ENCODE assay signal across 28 cellular contexts in the genomic region with DNA sequence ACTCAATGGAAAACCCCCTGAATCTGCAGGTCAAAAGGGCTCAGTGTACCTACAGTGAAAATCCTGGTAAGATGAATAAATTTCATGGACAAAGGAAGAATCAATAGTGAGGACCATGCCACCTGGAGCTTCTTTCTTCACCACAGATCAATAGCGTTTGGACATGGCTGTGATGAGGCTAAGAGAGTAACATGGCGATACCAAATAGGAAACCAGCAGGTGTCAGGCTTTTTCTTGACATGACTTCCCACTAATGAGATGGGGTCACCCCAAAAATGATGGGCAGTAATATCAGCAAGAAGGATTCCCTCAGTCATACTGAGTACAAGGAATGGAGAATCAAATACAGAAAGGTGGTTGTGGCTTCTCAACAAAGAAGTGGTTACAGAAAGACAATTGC.
"Had no signal": no experiment of that assay in that cellular context is flagged by ENCODE, and none has a peak within 500 bp of the region (broad histone marks: within the 10 kb centered on the region; RNA-seq: fewer than 3 reads in every experiment).

No MANE protein-coding gene starts in this region.

- ATAC-seq: activated CD8-positive, alpha-beta T cell treated with anti-CD3 and anti-CD28 coated beads for 36 hours; activated T-cell treated with anti-CD3 and anti-CD28 coated beads, Interleukin-2, amount 50 U/mL, for 72 hours; activated T-helper 17 cell treated with anti-CD3 and anti-CD28 coated beads, Interleukin-2, amount 50 U/mL, for 72 hours had no signal

- H3K27ac ChIP-seq: brain microvascular endothelial cell, SJCRH30, SK-N-MC, WERI-Rb-1 had no signal

- H3K9me3 Mint-ChIP-seq: activated CD4-positive, alpha-beta T cell treated with anti-CD3 and anti-CD28 coated beads, Interleukin-2, amount 10 ng/mL, durations not matched to agents 24 days and 14 days; activated CD8-positive, alpha-beta T cell treated with anti-CD3 and anti-CD28 coated beads for 36 hours; activated T-helper 17 cell treated with anti-CD3 and anti-CD28 coated beads, Interleukin-2, amount 50 U/mL, for 72 hours had no signal

- DNase-seq: activated CD4-positive, alpha-beta T cell treated with anti-CD3 and anti-CD28 coated beads, Interleukin-2, amount 10 ng/mL, durations not matched to agents 24 days and 14 days; activated CD4-positive, alpha-beta T cell treated with anti-CD3 and anti-CD28 coated beads, Interleukin-2, amount 50 U/mL, for 4 hours; activated CD8-positive, alpha-beta T cell treated with anti-CD3 and anti-CD28 coated beads for 36 hours; activated effector memory CD4-positive, alpha-beta T cell treated with anti-CD3 and anti-CD28 coated beads, Interleukin-2, amount 50 U/mL, for 16 hours; activated naive CD4-positive, alpha-beta T cell; activated naive CD4-positive, alpha-beta T cell treated with anti-CD3 and anti-CD28 coated beads, Interleukin-2, amount 50 U/mL, for 16 hours; activated naive CD8-positive, alpha-beta T cell treated with anti-CD3 and anti-CD28 coated beads for 36 hours; activated T-cell treated with anti-CD3 and anti-CD28 coated beads, Interleukin-2, amount 50 U/mL, for 1 hour; activated T-cell treated with anti-CD3 and anti-CD28 coated beads, Interleukin-2, amount 50 U/mL, for 72 hours; amniotic stem cell; aorta; brain microvascular endothelial cell; central memory CD4-positive, alpha-beta T cell; Karpas-422; NCI-H1105; NCI-H1417 treated with DMSO at 0.1 percent for 48 hours; NCI-H1694 treated with DMSO at 0.1 percent for 48 hours; NCI-H2029; NCI-H345; NCI-H524 treated with DMSO at 0.1 percent for 48 hours; NK-92 treated with Interleukin-12 subunit alpha and Interleukin-12 subunit beta, amount 100 ng/mL, for 24 hours; OCI-M1; SHP77; SJCRH30; T1000; WERI-Rb-1 had no signal

- H3K36me3 Mint-ChIP-seq: activated naive CD8-positive, alpha-beta T cell treated with anti-CD3 and anti-CD28 coated beads for 36 hours had no signal

- H3K4me3 ChIP-seq: SJCRH30, SK-N-MC had no signal

- H3K4me1 Mint-ChIP-seq: activated CD4-positive, alpha-beta T cell treated with anti-CD3 and anti-CD28 coated beads, Interleukin-2, amount 10 ng/mL, durations not matched to agents 24 days and 14 days; activated naive CD8-positive, alpha-beta T cell treated with anti-CD3 and anti-CD28 coated beads for 36 hours; activated T-helper 17 cell treated with anti-CD3 and anti-CD28 coated beads, Interleukin-2, amount 50 U/mL, for 72 hours had no signal

- H3K27me3 Mint-ChIP-seq: activated CD4-positive, alpha-beta T cell treated with anti-CD3 and anti-CD28 coated beads, Interleukin-2, amount 10 ng/mL, durations not matched to agents 24 days and 14 days; activated CD8-positive, alpha-beta T cell treated with anti-CD3 and anti-CD28 coated beads for 36 hours; activated naive CD8-positive, alpha-beta T cell treated with anti-CD3 and anti-CD28 coated beads for 36 hours; activated T-helper 17 cell treated with anti-CD3 and anti-CD28 coated beads, Interleukin-2, amount 50 U/mL, for 72 hours had no signal

- H3K36me3 ChIP-seq: brain microvascular endothelial cell, SJCRH30, WERI-Rb-1 had no signal

- H3K4me1 ChIP-seq: SJCRH30 had no signal

- H3K27me3 ChIP-seq: brain microvascular endothelial cell had no signal

- H3K27ac Mint-ChIP-seq: activated CD4-positive, alpha-beta T cell treated with anti-CD3 and anti-CD28 coated beads, Interleukin-2, amount 10 ng/mL, durations not matched to agents 24 days and 14 days; activated CD8-positive, alpha-beta T cell treated with anti-CD3 and anti-CD28 coated beads for 36 hours; activated naive CD8-positive, alpha-beta T cell treated with anti-CD3 and anti-CD28 coated beads for 36 hours; activated T-cell treated with anti-CD3 and anti-CD28 coated beads, Interleukin-2, amount 50 U/mL, for 72 hours; activated T-helper 17 cell treated with anti-CD3 and anti-CD28 coated beads, Interleukin-2, amount 50 U/mL, for 72 hours had no signal

- H3K4me3 Mint-ChIP-seq: activated CD4-positive, alpha-beta T cell treated with anti-CD3 and anti-CD28 coated beads, Interleukin-2, amount 10 ng/mL, durations not matched to agents 24 days and 14 days; activated CD8-positive, alpha-beta T cell treated with anti-CD3 and anti-CD28 coated beads for 36 hours; activated naive CD8-positive, alpha-beta T cell treated with anti-CD3 and anti-CD28 coated beads for 36 hours; activated T-cell treated with anti-CD3 and anti-CD28 coated beads, Interleukin-2, amount 50 U/mL, for 72 hours; activated T-helper 17 cell treated with anti-CD3 and anti-CD28 coated beads, Interleukin-2, amount 50 U/mL, for 72 hours had no signal
